In genomic region chr5:180605554-180606214, GRCh38 we compare ENCODE assay signal across 1 cellular context.
TF ChIP-seq lines count a peak whose summit lies in the region.

No MANE protein-coding gene starts in this region.

TF ChIP-seq in K562, 482 proteins besides CTCF, POLR2A, EP300 and RAD21 (continued from another document):
- peak; percentile 32; the same call in 1 of the 2 replicates for TF ChIP-seq ATF3 (IDR thresholded peaks at IDR 0.05)
- no peak for TF ChIP-seq ATF3 (CRISPR knock-in tag; conservative IDR thresholded peaks at IDR 0.05)
- 0 out of 2 replicates have a peak, but pooled peaks have one; percentile 5 for TF ChIP-seq MAFK (IDR thresholded peaks at IDR 0.05; ENCODE audit: low read length)
TF ChIP-seq in K562: peak in this region for 8.
